In the genomic region with DNA sequence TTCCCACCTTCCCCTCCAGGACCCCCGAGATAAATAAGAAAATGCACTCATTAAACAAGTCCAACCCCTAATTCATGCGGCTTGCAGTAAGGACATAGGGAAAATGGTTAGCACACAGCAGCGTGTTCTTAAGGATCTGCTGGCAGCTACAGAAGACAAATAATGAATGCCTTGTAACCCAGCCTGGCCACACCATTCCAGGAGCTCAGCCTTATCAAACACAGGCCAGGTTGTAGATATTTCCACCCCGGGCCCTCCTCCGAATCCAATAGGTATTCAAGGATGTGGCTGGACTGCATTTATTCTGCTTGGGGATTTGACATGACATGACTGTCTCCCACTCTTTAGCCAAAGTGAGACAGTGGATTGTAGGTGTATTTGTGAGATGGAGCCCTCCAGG, we compare ENCODE assay signal across 24 cellular contexts.
"Had no signal": no experiment of that assay in that cellular context is flagged by ENCODE, and none has a peak within 500 bp of the region (broad histone marks: within the 10 kb centered on the region; RNA-seq: fewer than 3 reads in every experiment).

No MANE protein-coding gene starts in this region.

- H3K9me3 ChIP-seq: colonic mucosa, gastroesophageal sphincter, left ventricle myocardium inferior, testis had no signal

- H3K36me3 Mint-ChIP-seq: natural killer cell had no signal

- H3K27me3 Mint-ChIP-seq: activated naive CD8-positive, alpha-beta T cell treated with anti-CD3 and anti-CD28 coated beads, Interleukin-2, amount 10 ng/mL, durations not matched to agents 7 days and 5 days; stimulated activated naive B cell treated with anti-CD40 and anti-IgM and Interleukin-4, amounts not matched to agents 10 μg/mL and 1 μg/mL and 100 μg/mL, for 72 hours had no signal

- ATAC-seq: gastroesophageal sphincter; natural killer cell; sciatic nerve; stimulated activated naive B cell treated with anti-CD40 and anti-IgM and Interleukin-4, amounts not matched to agents 10 μg/mL and 1 μg/mL and 100 μg/mL, for 72 hours had no signal

- H3K27ac Mint-ChIP-seq: activated naive CD4-positive, alpha-beta T cell treated with anti-CD3 and anti-CD28 coated beads for 36 hours; activated naive CD8-positive, alpha-beta T cell treated with anti-CD3 and anti-CD28 coated beads, Interleukin-2, amount 10 ng/mL, durations not matched to agents 7 days and 5 days had no signal

- H3K27me3 ChIP-seq: colonic mucosa, gastroesophageal sphincter, testis had no signal

- H3K4me3 ChIP-seq: colonic mucosa, gastroesophageal sphincter, left ventricle myocardium inferior, testis had no signal

- DNase-seq: activated CD4-positive, alpha-beta T cell treated with anti-CD3 and anti-CD28 coated beads for 1 hour; activated CD4-positive, alpha-beta T cell treated with anti-CD3 and anti-CD28 coated beads, Interleukin-2, amount 50 U/mL, for 1 hour; activated CD8-positive, alpha-beta memory T cell treated with anti-CD3 and anti-CD28 coated beads for 24 hours; activated CD8-positive, alpha-beta memory T cell treated with anti-CD3 and anti-CD28 coated beads, Interleukin-2, amount 50 U/mL, for 4 hours; activated naive CD4-positive, alpha-beta T cell treated with anti-CD3 and anti-CD28 coated beads for 36 hours; activated naive CD8-positive, alpha-beta T cell treated with anti-CD3 and anti-CD28 coated beads, Interleukin-2, amount 10 ng/mL, durations not matched to agents 7 days and 5 days; activated T-cell treated with anti-CD3 and anti-CD28 coated beads, Interleukin-2, amount 50 U/mL, for 48 hours; amniotic stem cell; colonic mucosa; head of caudate nucleus; hypothalamus; left ventricle myocardium inferior; natural killer cell; occipital lobe; small intestine; stimulated activated CD4-positive, alpha-beta T cell treated with anti-CD3 and anti-CD28 coated beads, Interleukin-15, amount 100 ng/mL, for 24 hours; stimulated activated naive B cell treated with anti-CD40 and anti-IgM and Interleukin-4, amounts not matched to agents 10 μg/mL and 1 μg/mL and 100 μg/mL, for 72 hours; T-helper 9 cell; testis; trophoblast cell had no signal

- H3K4me3 Mint-ChIP-seq: activated naive CD4-positive, alpha-beta T cell treated with anti-CD3 and anti-CD28 coated beads for 36 hours; activated naive CD8-positive, alpha-beta T cell treated with anti-CD3 and anti-CD28 coated beads, Interleukin-2, amount 10 ng/mL, durations not matched to agents 7 days and 5 days; natural killer cell; stimulated activated naive B cell treated with anti-CD40 and anti-IgM and Interleukin-4, amounts not matched to agents 10 μg/mL and 1 μg/mL and 100 μg/mL, for 72 hours had no signal

- H3K9me3 Mint-ChIP-seq: activated naive CD4-positive, alpha-beta T cell treated with anti-CD3 and anti-CD28 coated beads for 36 hours; activated naive CD8-positive, alpha-beta T cell treated with anti-CD3 and anti-CD28 coated beads, Interleukin-2, amount 10 ng/mL, durations not matched to agents 7 days and 5 days; natural killer cell; stimulated activated naive B cell treated with anti-CD40 and anti-IgM and Interleukin-4, amounts not matched to agents 10 μg/mL and 1 μg/mL and 100 μg/mL, for 72 hours had no signal

- FAIRE-seq: bronchial epithelial cell, small intestine had no signal

- H3K27ac ChIP-seq: colonic mucosa, epithelial cell of prostate, gastroesophageal sphincter, left ventricle myocardium inferior, testis had no signal

- H3K4me1 ChIP-seq: colonic mucosa had no signal

- H3K36me3 ChIP-seq: colonic mucosa, gastroesophageal sphincter, left ventricle myocardium inferior had no signal
